1 cellular context compared by ENCODE assay signal in genomic region chr9:134412298-134412711, GRCh38.
TF ChIP-seq lines count a peak whose summit lies in the region.

No MANE protein-coding gene starts in this region.

TF ChIP-seq in K562, 482 proteins besides CTCF, POLR2A, EP300 and RAD21 (continued from another document):
- TF ChIP-seq TCF15 (CRISPR knock-in tag; IDR thresholded peaks at IDR 0.05) = no peak
- no peak for TF ChIP-seq CREB1 (IDR thresholded peaks at IDR 0.05)
- TF ChIP-seq CREB1 (CRISPR knock-in tag; IDR thresholded peaks at IDR 0.05) = no peak
- no peak for TF ChIP-seq ZNF507 (tag; conservative IDR thresholded peaks at IDR 0.05)
- TF ChIP-seq ZNF707 (CRISPR knock-in tag; conservative IDR thresholded peaks at IDR 0.05) = no peak
- TF ChIP-seq E2F3 (CRISPR knock-in tag; IDR thresholded peaks at IDR 0.05) = no peak
- TF ChIP-seq TEAD1 (CRISPR knock-in tag; IDR thresholded peaks at IDR 0.05) = no peak
- TF ChIP-seq ZBTB17 (CRISPR knock-in tag; IDR thresholded peaks at IDR 0.05) = no peak
TF ChIP-seq in K562: peak in this region for 2.
